In the genomic region with DNA sequence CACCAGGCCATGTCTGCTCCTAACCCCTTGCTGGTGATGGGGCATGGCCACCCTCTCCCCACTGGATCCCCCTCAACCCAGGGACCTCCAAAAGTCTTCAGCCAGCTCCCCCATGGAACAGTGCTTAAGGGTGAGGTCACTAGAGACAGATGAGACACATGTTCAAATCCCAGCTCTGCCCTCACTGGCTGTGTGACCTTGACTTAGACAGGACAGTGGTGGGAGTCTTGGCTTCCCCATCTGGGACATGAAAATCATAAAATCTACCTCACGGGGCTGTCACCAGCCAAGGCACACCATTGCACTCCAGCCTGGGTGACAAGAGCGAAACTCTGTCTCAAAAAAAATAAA, we compare ENCODE assay signal across 13 cellular contexts. TPM values are rescaled to one million over a fixed set of nuclear protein-coding genes. Genes with fewer than 3 reads are reported as not detected.
A peak's percentile ranks its signal among the peaks of the same experiment; 100 is the strongest.
DNase-seq lines count a peak whose midpoint lies in the region; ATAC-seq, FAIRE-seq and TF ChIP-seq lines count a peak whose summit lies in the region.
"Had no signal": no experiment of that assay in that cellular context is flagged by ENCODE, and none has a peak within 500 bp of the region (broad histone marks: within the 10 kb centered on the region; RNA-seq: fewer than 3 reads in every experiment).

No MANE protein-coding gene starts in this region.

- H3K36me3 Mint-ChIP-seq in activated T-helper 2 cell treated with anti-CD3 and anti-CD28 coated beads, Interferon-gamma antibody, Interleukin-2, Interleukin-4, amounts not matched to agents 10 μg/mL and 5 μg/mL and 100 μg/mL, durations not matched to agents 14 hours and 24 hours and 36 hours (ENCODE audit: low read depth), result peaks cover 65% of the 10 kb centered on the region
- H3K36me3 Mint-ChIP-seq in nephron progenitor cell (ENCODE audit: low read depth), result peaks cover 5% of the 10 kb centered on the region
- peaks cover 29% of the 10 kb centered on the region for H3K36me3 Mint-ChIP-seq in MCF 10A (ENCODE audit: insufficient read depth, unreplicated experiment)

- no peaks in the 10 kb centered on the region for H3K27me3 Mint-ChIP-seq in activated T-helper 2 cell treated with anti-CD3 and anti-CD28 coated beads, Interferon-gamma antibody, Interleukin-2, Interleukin-4, amounts not matched to agents 10 μg/mL and 5 μg/mL and 100 μg/mL, durations not matched to agents 14 hours and 24 hours and 36 hours (ENCODE audit: low read depth)
- H3K27me3 Mint-ChIP-seq in nephron progenitor cell (ENCODE audit: low read depth, poor library complexity) (peaks cover 2% of the 10 kb centered on the region), MCF 10A (ENCODE audit: insufficient read depth, unreplicated experiment) (no peaks in the 10 kb centered on the region)

- no peaks in the 10 kb centered on the region for H3K9me3 Mint-ChIP-seq in activated T-helper 2 cell treated with anti-CD3 and anti-CD28 coated beads, Interferon-gamma antibody, Interleukin-2, Interleukin-4, amounts not matched to agents 10 μg/mL and 5 μg/mL and 100 μg/mL, durations not matched to agents 14 hours and 24 hours and 36 hours
- no peaks in the 10 kb centered on the region for H3K9me3 Mint-ChIP-seq in nephron progenitor cell
- no peaks in the 10 kb centered on the region for H3K9me3 Mint-ChIP-seq in MCF 10A (ENCODE audit: unreplicated experiment)

- no peak for TF ChIP-seq CTCF in AG04450 (IDR thresholded peaks at IDR 0.05; ENCODE audit: low read depth, low read length)
- TF ChIP-seq CTCF in nephron progenitor cell (IDR thresholded peaks at IDR 0.05), result no peak
- no peak for TF ChIP-seq CTCF in kidney (IDR thresholded peaks at IDR 0.05; ENCODE audit: borderline replicate concordance, extremely low read depth, insufficient read depth)
- no peak for TF ChIP-seq CTCF in MCF 10A (IDR thresholded peaks at IDR 0.05; ENCODE audit: unreplicated experiment)

- CTCF ChIA-PET in AG04450 (lab: Charles Lee) (interaction anchor here (1.2 to 5.3 kb wide), 3 partner anchors 9 to 12 kb away, joined by 9 to 54 read pairs (median 14); partner anchors contain the start of gene RHOF), MCF 10A (lab: Yijun Ruan, JAX) (interaction anchor here (0.6 to 17.2 kb wide), 5 partner anchors 9 to 71 kb away, joined by 3 to 301 read pairs (median 4); partner anchors contain the start of gene RHOF)

- DNase-seq in AG04450 (ENCODE audit: low read depth, low spot score) (no peak), nephron progenitor cell (no peak), kidney (no peak), MCF 10A (ENCODE audit: unreplicated experiment) (no peak)
- no peak for DNase-seq in activated T-helper 2 cell treated with anti-CD3 and anti-CD28 coated beads, Interferon-gamma antibody, Interleukin-2, Interleukin-4, amounts not matched to agents 10 μg/mL and 5 μg/mL and 100 μg/mL, durations not matched to agents 14 hours and 24 hours and 36 hours (ENCODE audit: low spot score)
- DNase-seq: activated CD4-positive, alpha-beta T cell treated with anti-CD3 and anti-CD28 coated beads for 1 hour; MM.1S; posterior cingulate gyrus had no signal

- no peaks in the 10 kb centered on the region for H3K36me3 ChIP-seq in kidney (ENCODE audit: control insufficient read depth in 1 of 2, insufficient read depth in 2 of 2, low read length in 2 of 2)

- peak overlapping the region; percentile 57 for H3K27ac ChIP-seq in AG04450 (ENCODE audit: low read depth, low read length)
- H3K27ac ChIP-seq in kidney (ENCODE audit: low read depth in 2 of 2, low read length in 2 of 2), result peak overlapping the region in 1 of 2 donors; percentile 23

- ATAC-seq in GM21717 (IDR thresholded peaks at IDR 0.05; ENCODE audit: unreplicated experiment), result peak; percentile 7
- ATAC-seq in HG03045 (IDR thresholded peaks at IDR 0.05; ENCODE audit: unreplicated experiment), result no peak
- no peak for ATAC-seq in GM21529 (IDR thresholded peaks at IDR 0.05; ENCODE audit: unreplicated experiment)

- peak overlapping the region; percentile 98 for H3K27ac Mint-ChIP-seq in activated T-helper 2 cell treated with anti-CD3 and anti-CD28 coated beads, Interferon-gamma antibody, Interleukin-2, Interleukin-4, amounts not matched to agents 10 μg/mL and 5 μg/mL and 100 μg/mL, durations not matched to agents 14 hours and 24 hours and 36 hours
- H3K27ac Mint-ChIP-seq in nephron progenitor cell (peak overlapping the region; percentile 41), MCF 10A (ENCODE audit: low read depth, unreplicated experiment) (no peak overlapping the region)

- H3K9ac ChIP-seq in kidney (ENCODE audit: low read length in 2 of 2), result no peak overlapping the region

- H3K4me3 Mint-ChIP-seq in activated T-helper 2 cell treated with anti-CD3 and anti-CD28 coated beads, Interferon-gamma antibody, Interleukin-2, Interleukin-4, amounts not matched to agents 10 μg/mL and 5 μg/mL and 100 μg/mL, durations not matched to agents 14 hours and 24 hours and 36 hours (ENCODE audit: low read depth), result peak overlapping the region; percentile 74
- H3K4me3 Mint-ChIP-seq in nephron progenitor cell (no peak overlapping the region), MCF 10A (ENCODE audit: unreplicated experiment) (no peak overlapping the region)

- H3K4me1 ChIP-seq in kidney (ENCODE audit: control insufficient read depth in 1 of 2, insufficient read depth in 1 of 2, low read depth in 1 of 2, low read length in 2 of 2), result peaks cover 5 to 8% of the 10 kb centered on the region in 2 donors

- POLR2A ChIA-PET in AG04450 (lab: Yijun Ruan, JAX), result interaction anchor here (0.6 kb wide), 1 partner anchor 178 kb away, joined by 6 read pairs; no protein-coding TSS in a partner anchor
- POLR2A ChIA-PET in MCF 10A (lab: Yijun Ruan, JAX), result interaction anchor here (0.6 to 9.2 kb wide), 5 partner anchors 15 to 96 kb away, joined by 3 to 167 read pairs (median 6); partner anchors contain the start of gene RHOF

- no TSS peak for BruUV-seq in MCF 10A (replicated peaks; lab: Mats Ljungman, UMichigan)

- H3K27me3 ChIP-seq in AG04450 (ENCODE audit: control insufficient read depth, insufficient read depth, low read length), result no peaks in the 10 kb centered on the region

- H3K9me3 ChIP-seq in AG04450 (ENCODE audit: control insufficient read depth, insufficient read depth, low read length) (no peaks in the 10 kb centered on the region; the same call in 1 of the 2 replicates), kidney (ENCODE audit: control insufficient read depth in 1 of 2, low read length in 2 of 2) (no peaks in the 10 kb centered on the region)

- intact Hi-C loops in activated T-helper 2 cell treated with anti-CD3 and anti-CD28 coated beads, Interferon-gamma antibody, Interleukin-2, Interleukin-4, amounts not matched to agents 10 μg/mL and 5 μg/mL and 100 μg/mL, durations not matched to agents 14 hours and 24 hours and 36 hours (cut with micrococcal nuclease), result loop anchor here (1.0 to 10.0 kb wide), 2 partner anchors 11 to 382 kb away; partner anchors contain the start of gene RHOF
- intact Hi-C loops in kidney (cut with DNase I), result no loop called here
- intact Hi-C loops in MCF 10A (cut with micrococcal nuclease), result no loop called here

- no peak for FAIRE-seq in kidney (lab: Jason Lieb, UNC)
- FAIRE-seq: colon, D721Med had no signal

- H3K4me3 ChIP-seq in AG04450 (ENCODE audit: low read depth, low read length) (no peak overlapping the region), kidney (ENCODE audit: low read length in 2 of 2) (no peak overlapping the region)

- H3K4me1 Mint-ChIP-seq in activated T-helper 2 cell treated with anti-CD3 and anti-CD28 coated beads, Interferon-gamma antibody, Interleukin-2, Interleukin-4, amounts not matched to agents 10 μg/mL and 5 μg/mL and 100 μg/mL, durations not matched to agents 14 hours and 24 hours and 36 hours (ENCODE audit: low read depth), result peaks cover 46% of the 10 kb centered on the region
- H3K4me1 Mint-ChIP-seq in nephron progenitor cell, result peaks cover 25% of the 10 kb centered on the region
- peaks cover 23% of the 10 kb centered on the region for H3K4me1 Mint-ChIP-seq in MCF 10A (ENCODE audit: insufficient read depth, unreplicated experiment)

RNA-seq across cellular contexts. Expression of gene RHOF, which starts 10.9 kb away (rescaled TPM):
- 5.3 TPM in 2 replicates for polyA plus RNA-seq in AG04450 (2011; rRNA removed)
- polyA minus RNA-seq in AG04450 (2011; rRNA and poly(A)+ RNA removed), result 10.3 and 14.6 TPM in 2 replicates
- 115 and 119 TPM in 2 replicates for total RNA-seq in activated T-helper 2 cell treated with anti-CD3 and anti-CD28 coated beads, Interferon-gamma antibody, Interleukin-2, Interleukin-4, amounts not matched to agents 10 μg/mL and 5 μg/mL and 100 μg/mL, durations not matched to agents 14 hours and 24 hours and 36 hours
- 42.6 TPM for total RNA-seq in kidney
- polyA plus RNA-seq in kidney (ENCODE audit: insufficient read depth, low read depth, low replicate concordance), result 23.9 TPM
- total RNA-seq in MCF 10A (2022), result 9.5 and 11.6 TPM in 2 replicates

RNA-seq across cellular contexts. Expression of gene SETD1B, which starts 21.2 kb away (rescaled TPM):
- polyA plus RNA-seq in AG04450 (2011; rRNA removed), result 1.1 and 1.6 TPM in 2 replicates
- polyA minus RNA-seq in AG04450 (2011; rRNA and poly(A)+ RNA removed), result 3.4 and 3.5 TPM in 2 replicates
- 23.3 and 24.0 TPM in 2 replicates for total RNA-seq in activated T-helper 2 cell treated with anti-CD3 and anti-CD28 coated beads, Interferon-gamma antibody, Interleukin-2, Interleukin-4, amounts not matched to agents 10 μg/mL and 5 μg/mL and 100 μg/mL, durations not matched to agents 14 hours and 24 hours and 36 hours
- total RNA-seq in kidney, result 34.5 TPM
- polyA plus RNA-seq in kidney (ENCODE audit: insufficient read depth, low read depth, low replicate concordance), result 3.5 TPM
- 19.7 and 19.9 TPM in 2 replicates for total RNA-seq in MCF 10A (2022)
